11 cellular contexts compared by ENCODE assay signal in the genomic region with DNA sequence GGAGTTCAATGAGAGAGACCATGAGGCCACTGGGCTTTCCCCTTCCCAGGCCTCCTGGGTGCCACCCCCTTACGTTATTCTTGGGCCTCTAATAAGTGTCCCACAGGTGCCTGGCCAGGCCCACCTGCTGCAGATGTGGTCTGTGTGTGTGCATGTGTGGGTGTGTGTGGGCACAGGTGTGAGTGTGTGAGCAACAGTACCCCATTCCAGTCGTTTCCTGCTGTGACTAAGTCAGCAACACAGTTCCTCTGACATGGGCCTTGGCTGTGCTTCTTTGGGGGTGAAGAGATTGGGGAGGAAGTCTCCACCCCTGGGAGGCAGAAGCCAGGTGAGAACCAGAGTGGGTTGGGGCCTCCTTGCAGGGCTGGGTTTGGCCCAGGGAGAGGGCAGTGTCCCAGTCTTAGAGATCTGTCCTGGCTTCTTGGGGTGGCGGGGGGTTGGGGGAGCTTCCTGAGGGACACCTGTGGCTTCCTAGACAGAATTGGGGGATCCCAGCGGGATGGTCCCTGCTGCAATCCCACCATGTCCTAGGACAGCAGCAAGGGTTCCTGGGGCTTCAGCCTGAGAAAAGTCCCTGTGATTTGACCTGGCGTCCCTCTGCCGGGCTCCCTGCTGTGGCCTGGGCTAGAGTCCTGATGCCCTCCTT. TPM values are rescaled to one million over a fixed set of nuclear protein-coding genes. Genes with fewer than 3 reads are reported as not detected.
DNase-seq lines count a peak whose midpoint lies in the region; TF ChIP-seq lines count a peak whose summit lies in the region.
"Had no signal": no experiment of that assay in that cellular context is flagged by ENCODE, and none has a peak within 500 bp of the region (broad histone marks: within the 10 kb centered on the region; RNA-seq: fewer than 3 reads in every experiment).

No MANE protein-coding gene starts in this region.

- peaks cover 28% of the 10 kb centered on the region for H3K4me1 Mint-ChIP-seq in activated naive CD4-positive, alpha-beta T cell treated with anti-CD3 and anti-CD28 coated beads for 36 hours (ENCODE audit: low read depth)

- no peaks in the 10 kb centered on the region for H3K27me3 ChIP-seq in BLaER1
- H3K27me3 ChIP-seq in sigmoid colon, result no peaks in the 10 kb centered on the region

- 79 to 83% methylated on average over 6 of the region's 6 CpGs for WGBS in sigmoid colon, 2 donors

- POLR2A ChIA-PET in OCI-LY7 (lab: Charles Lee), result no interaction called here

- H3K4me3 Mint-ChIP-seq in activated naive CD4-positive, alpha-beta T cell treated with anti-CD3 and anti-CD28 coated beads for 36 hours, result no peak overlapping the region

- H2AFZ ChIP-seq in OCI-LY7 (ENCODE audit: low read length), result no peak overlapping the region
- H2AFZ ChIP-seq: PC-9 had no signal

- TF ChIP-seq EP300 in sigmoid colon (IDR thresholded peaks at IDR 0.05), result no peak

- CTCF ChIA-PET in OCI-LY7 (lab: Charles Lee; ENCODE audit: unreplicated experiment), result no interaction called here
- CTCF ChIA-PET in activated naive CD4-positive, alpha-beta T cell treated with anti-CD3 and anti-CD28 coated beads for 36 hours (lab: Charles Lee), result interaction anchor here (0.8 to 1.4 kb wide), 2 partner anchors 43 to 54 kb away, joined by 4 read pairs; no protein-coding TSS in a partner anchor

- peaks cover 33% of the 10 kb centered on the region for H3K36me3 Mint-ChIP-seq in activated naive CD4-positive, alpha-beta T cell treated with anti-CD3 and anti-CD28 coated beads for 36 hours (ENCODE audit: low read depth)

- H4K20me1 ChIP-seq in BLaER1 (peaks cover 67% of the 10 kb centered on the region), OCI-LY7 (ENCODE audit: insufficient read depth, low read length) (no peaks in the 10 kb centered on the region)

- H3K27ac ChIP-seq in BLaER1 (peak overlapping the region; percentile 38; the same call in 1 of the 2 replicates), OCI-LY7 (ENCODE audit: low read depth, low read length, poor library complexity, severe bottlenecking) (no peak overlapping the region), sigmoid colon (no peak overlapping the region)
- H3K27ac ChIP-seq: KMS-11, PC-9 had no signal

- peaks cover 12% of the 10 kb centered on the region; the same call in 1 of the 2 replicates for H3K4me1 ChIP-seq in BLaER1
- H3K4me1 ChIP-seq in OCI-LY7 (ENCODE audit: insufficient read depth, low read length, poor library complexity, severe bottlenecking), result peaks cover 17% of the 10 kb centered on the region
- no peaks in the 10 kb centered on the region for H3K4me1 ChIP-seq in sigmoid colon

- H3K36me3 ChIP-seq in BLaER1, result peaks cover 100% of the 10 kb centered on the region
- peaks cover 89% of the 10 kb centered on the region for H3K36me3 ChIP-seq in OCI-LY7 (ENCODE audit: insufficient read depth, low read length)
- peaks cover 38 to 97% (median 77%) of the 10 kb centered on the region in 4 donors for H3K36me3 ChIP-seq in sigmoid colon

- H3K4me2 ChIP-seq in BLaER1 (no peak overlapping the region), OCI-LY7 (ENCODE audit: low read length) (no peak overlapping the region)
- H3K4me2 ChIP-seq: KMS-11, PC-9 had no signal

- H3K9ac ChIP-seq in BLaER1, result 0 out of 2 replicates have a peak overlapping the region, but pooled peaks have one; percentile 19
- H3K9ac ChIP-seq: KMS-11 had no signal

- DNase-seq in OCI-LY7 (ENCODE audit: low spot score) (peak; percentile 33), sigmoid colon (peak; percentile 57), NCI-H345 treated with DMSO at 0.1 percent for 48 hours (lab: John Stamatoyannopoulos, UW; ENCODE audit: unreplicated experiment) (no peak), NCI-H510A treated with DMSO at 0.1 percent for 48 hours (lab: John Stamatoyannopoulos, UW) (no peak), NCI-H2196 treated with DMSO at 0.1 percent for 48 hours (lab: John Stamatoyannopoulos, UW; ENCODE audit: unreplicated experiment) (no peak), OCI-M2 (lab: John Stamatoyannopoulos, UW; ENCODE audit: unreplicated experiment) (no peak)
- DNase-seq in activated naive CD4-positive, alpha-beta T cell treated with anti-CD3 and anti-CD28 coated beads for 36 hours, result peak; percentile 50
- DNase-seq: PC-9, right cardiac atrium had no signal

- no peaks in the 10 kb centered on the region for H3K9me2 ChIP-seq in OCI-LY7 (ENCODE audit: insufficient read depth, low read length)

- no peaks in the 10 kb centered on the region for H3K9me3 ChIP-seq in BLaER1
- H3K9me3 ChIP-seq in OCI-LY7 (ENCODE audit: low read length), result no peaks in the 10 kb centered on the region
- no peaks in the 10 kb centered on the region for H3K9me3 ChIP-seq in sigmoid colon

- no TSS peak for BruUV-seq in OCI-LY7 (replicated peaks; lab: Mats Ljungman, UMichigan)

- no peak overlapping the region for H3K27ac Mint-ChIP-seq in activated naive CD4-positive, alpha-beta T cell treated with anti-CD3 and anti-CD28 coated beads for 36 hours

- no peaks in the 10 kb centered on the region for H3K9me3 Mint-ChIP-seq in activated naive CD4-positive, alpha-beta T cell treated with anti-CD3 and anti-CD28 coated beads for 36 hours

- H3K27me3 Mint-ChIP-seq in activated naive CD4-positive, alpha-beta T cell treated with anti-CD3 and anti-CD28 coated beads for 36 hours (ENCODE audit: low read depth), result no peaks in the 10 kb centered on the region

- no peaks in the 10 kb centered on the region for H3K79me2 ChIP-seq in OCI-LY7 (ENCODE audit: insufficient read depth, low read depth, low read length)

- no peak for TF ChIP-seq POLR2A in sigmoid colon (IDR thresholded peaks at IDR 0.05)

- H3K4me3 ChIP-seq in BLaER1, result no peak overlapping the region
- H3K4me3 ChIP-seq in OCI-LY7 (ENCODE audit: low read depth, low read length, poor library complexity, severe bottlenecking), result no peak overlapping the region
- no peak overlapping the region for H3K4me3 ChIP-seq in sigmoid colon
- H3K4me3 ChIP-seq: PC-9 had no signal

- intact Hi-C loops in OCI-LY7 (cut with micrococcal nuclease; ENCODE audit: unreplicated experiment), result no loop called here
- intact Hi-C loops in activated naive CD4-positive, alpha-beta T cell treated with anti-CD3 and anti-CD28 coated beads for 36 hours (cut with micrococcal nuclease), result no loop called here
- intact Hi-C loops in sigmoid colon (cut with DNase I), result no loop called here

- no peak for TF ChIP-seq CTCF in OCI-LY7 (conservative IDR thresholded peaks at IDR 0.05; ENCODE audit: low read length)
- no peak for TF ChIP-seq CTCF in sigmoid colon (IDR thresholded peaks at IDR 0.05)

RNA-seq across cellular contexts. Expression of a gene that starts 4.1 kb away (rescaled TPM):
- 90.2 and 102 TPM in 2 replicates for total RNA-seq in OCI-LY7 (2014; rRNA removed; shearing (Covaris generic))
- total RNA-seq in OCI-LY7 (2022) (95.0 and 106 TPM in 2 replicates), sigmoid colon (10 to 100 TPM; 25.3 to 56.2 (median 44.4) TPM)
- total RNA-seq in activated naive CD4-positive, alpha-beta T cell treated with anti-CD3 and anti-CD28 coated beads for 36 hours, result 10 to 100 TPM; 30.5 to 31.4 TPM
- polyA plus RNA-seq in sigmoid colon, result 10 to 100 TPM in 1 of 3 donors, 1 to 10 TPM in 2; 4.9 to 65.6 (median 7.2) TPM

RNA-seq across cellular contexts. Expression of a gene that starts 19.5 kb away (rescaled TPM):
- 6.4 and 8.0 TPM in 2 replicates for total RNA-seq in OCI-LY7 (2014; rRNA removed; shearing (Covaris generic))
- 13.5 and 16.0 TPM in 2 replicates for total RNA-seq in OCI-LY7 (2022)
- total RNA-seq in activated naive CD4-positive, alpha-beta T cell treated with anti-CD3 and anti-CD28 coated beads for 36 hours, result under 1 TPM; 0.27 to 0.29 TPM
- 10 to 100 TPM in 1 of 4 donors, 1 to 10 TPM in 3; 5.0 to 10.0 (median 5.9) TPM for total RNA-seq in sigmoid colon
- polyA plus RNA-seq in sigmoid colon, result 1 to 10 TPM; 5.4 to 6.9 (median 5.5) TPM

RNA-seq across cellular contexts. Expression of a gene that starts 46.3 kb away (rescaled TPM):
- total RNA-seq in OCI-LY7 (2014; rRNA removed; shearing (Covaris generic)), result not detected in 2 replicates
- total RNA-seq in OCI-LY7 (2022) (not detected in 2 replicates), sigmoid colon (not detected)
- not detected for total RNA-seq in activated naive CD4-positive, alpha-beta T cell treated with anti-CD3 and anti-CD28 coated beads for 36 hours
- under 1 TPM in 1 of 3 donors, not detected in 2; 0.16 TPM for polyA plus RNA-seq in sigmoid colon
- total RNA-seq: PC-9, right cardiac atrium had no signal

Comparison
In these comparisons a context has a peak if more than half of its experiments do, and no peak if none do; other contexts are left out.
1. DNase-seq: peak in OCI-LY7 (single experiment), activated naive CD4-positive, alpha-beta T cell treated with anti-CD3 and anti-CD28 coated beads for 36 hours (single experiment) and sigmoid colon (single experiment); none in NCI-H345 treated with DMSO at 0.1 percent for 48 hours (single experiment), NCI-H510A treated with DMSO at 0.1 percent for 48 hours (single experiment), NCI-H2196 treated with DMSO at 0.1 percent for 48 hours (single experiment) and OCI-M2 (single experiment).
2. RNA of a gene that starts 19.5 kb away (total RNA-seq): 6.4 to 16.0 TPM in OCI-LY7 and 5.0 to 10.0 TPM in sigmoid colon; 0.27 to 0.29 TPM in activated naive CD4-positive, alpha-beta T cell treated with anti-CD3 and anti-CD28 coated beads for 36 hours; every median in the first group is over 4 times any median in the second.